29 cellular contexts compared by ENCODE assay signal in the genomic region with DNA sequence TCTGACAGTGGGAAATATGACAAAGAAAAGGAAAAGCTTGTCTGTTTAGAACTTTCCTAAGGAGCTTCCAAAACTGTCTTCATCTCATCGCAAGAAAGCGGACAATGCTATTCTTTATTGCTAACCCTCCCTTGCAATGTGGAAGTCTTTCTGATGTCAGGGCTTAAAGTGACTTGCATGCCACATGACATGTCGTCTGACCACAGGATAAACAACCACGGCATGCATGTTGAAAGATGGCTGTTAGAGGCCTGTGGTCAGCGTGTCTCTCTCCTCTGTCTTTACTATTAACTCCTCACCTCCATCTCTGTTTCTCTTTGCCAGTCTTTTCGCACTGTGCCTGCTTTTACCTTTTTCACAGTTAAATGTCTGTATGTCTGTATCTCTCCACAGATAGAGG.
DNase-seq lines count a peak whose midpoint lies in the region; ATAC-seq and TF ChIP-seq lines count a peak whose summit lies in the region.
"Had no signal": no experiment of that assay in that cellular context is flagged by ENCODE, and none has a peak within 500 bp of the region (broad histone marks: within the 10 kb centered on the region; RNA-seq: fewer than 3 reads in every experiment).

No MANE protein-coding gene starts in this region.

- no peaks in the 10 kb centered on the region for H3K27me3 ChIP-seq in HL-60 (ENCODE audit: insufficient read depth, poor library complexity, severe bottlenecking)
- H3K27me3 ChIP-seq: Peyer's patch had no signal

- H3K27ac Mint-ChIP-seq in nephron progenitor cell: peak overlapping the region; percentile 79
- H3K27ac Mint-ChIP-seq: B cell; CD8-positive, alpha-beta T cell had no signal

- peak; percentile 15 for DNase-seq in AG10803 (ENCODE audit: low read depth)
- peak in 1 of 2 experiments; percentile 58 for DNase-seq in HL-60 (ENCODE audit: low read depth in 1 of 2, low spot score in 1 of 2)
- DNase-seq in SW480 (ENCODE audit: low spot score): peak; percentile 10
- no peak for DNase-seq in nephron progenitor cell
- DNase-seq in DMS153 (lab: John Stamatoyannopoulos, UW): no peak
- DNase-seq in SK-N-DZ (ENCODE audit: low spot score): no peak
- DNase-seq: CD8-positive, alpha-beta T cell; DMS 273 treated with DMSO at 0.1 percent for 48 hours; DND-41; H7; KG1; MM.1S; NCI-H1105; NCI-H146; NCI-H1930; NCI-H2107; NCI-H446; NCI-H524 treated with DMSO at 0.1 percent for 48 hours; NCI-H82; NK-92 treated with Interleukin-12 subunit alpha and Interleukin-12 subunit beta, amount 100 ng/mL, for 24 hours; Peyer's patch; SHP77 treated with DMSO at 0.1 percent for 48 hours; T-helper 2 cell had no signal

- no peak overlapping the region for H3K4me3 ChIP-seq in AG10803 (ENCODE audit: low read length)
- no peak overlapping the region for H3K4me3 ChIP-seq in HL-60 (replicated peaks; ENCODE audit: insufficient read depth, low read length)
- H3K4me3 ChIP-seq: A549, Peyer's patch had no signal

- H3K36me3 Mint-ChIP-seq in nephron progenitor cell (ENCODE audit: low read depth): peaks cover 19% of the 10 kb centered on the region
- H3K36me3 Mint-ChIP-seq: CD8-positive, alpha-beta T cell had no signal

- ATAC-seq in HG02642 (IDR thresholded peaks at IDR 0.05; ENCODE audit: poor library complexity, unreplicated experiment) (no peak), GM21717 (IDR thresholded peaks at IDR 0.05; ENCODE audit: unreplicated experiment) (no peak)
- ATAC-seq: A549; CD8-positive, alpha-beta T cell; SK-N-SH treated with all-trans-retinoic acid at 6 μM for 48 hours had no signal

- peaks cover 12% of the 10 kb centered on the region for H3K9me3 Mint-ChIP-seq in nephron progenitor cell
- H3K9me3 Mint-ChIP-seq: CD8-positive, alpha-beta T cell had no signal

- H3K4me3 Mint-ChIP-seq in nephron progenitor cell: no peak overlapping the region
- H3K4me3 Mint-ChIP-seq: B cell; CD8-positive, alpha-beta T cell had no signal

- peak overlapping the region; percentile 14; the same call in 1 of the 2 replicates for H3K27ac ChIP-seq in HL-60 (replicated peaks)
- H3K27ac ChIP-seq: A549, C4-2B, Peyer's patch had no signal

- peaks cover 18% of the 10 kb centered on the region for H3K4me1 Mint-ChIP-seq in nephron progenitor cell
- H3K4me1 Mint-ChIP-seq: B cell had no signal

- H3K27me3 Mint-ChIP-seq in nephron progenitor cell (ENCODE audit: low read depth, poor library complexity): peaks cover 4% of the 10 kb centered on the region

- no peak for TF ChIP-seq CTCF in AG10803 (conservative IDR thresholded peaks at IDR 0.05; ENCODE audit: low read length)
- no peak for TF ChIP-seq CTCF in HL-60 (IDR thresholded peaks at IDR 0.05; ENCODE audit: insufficient read depth, low read length)
- no peak for TF ChIP-seq CTCF in nephron progenitor cell (IDR thresholded peaks at IDR 0.05)

Comparison
In these comparisons a context has a peak if more than half of its experiments do, and no peak if none do; other contexts are left out.
1. DNase-seq: peak in AG10803 (single experiment) and SW480 (single experiment); none in nephron progenitor cell (single experiment), DMS153 (single experiment) and SK-N-DZ (single experiment).